ENCODE assay signal across 8 cellular contexts in the genomic region with DNA sequence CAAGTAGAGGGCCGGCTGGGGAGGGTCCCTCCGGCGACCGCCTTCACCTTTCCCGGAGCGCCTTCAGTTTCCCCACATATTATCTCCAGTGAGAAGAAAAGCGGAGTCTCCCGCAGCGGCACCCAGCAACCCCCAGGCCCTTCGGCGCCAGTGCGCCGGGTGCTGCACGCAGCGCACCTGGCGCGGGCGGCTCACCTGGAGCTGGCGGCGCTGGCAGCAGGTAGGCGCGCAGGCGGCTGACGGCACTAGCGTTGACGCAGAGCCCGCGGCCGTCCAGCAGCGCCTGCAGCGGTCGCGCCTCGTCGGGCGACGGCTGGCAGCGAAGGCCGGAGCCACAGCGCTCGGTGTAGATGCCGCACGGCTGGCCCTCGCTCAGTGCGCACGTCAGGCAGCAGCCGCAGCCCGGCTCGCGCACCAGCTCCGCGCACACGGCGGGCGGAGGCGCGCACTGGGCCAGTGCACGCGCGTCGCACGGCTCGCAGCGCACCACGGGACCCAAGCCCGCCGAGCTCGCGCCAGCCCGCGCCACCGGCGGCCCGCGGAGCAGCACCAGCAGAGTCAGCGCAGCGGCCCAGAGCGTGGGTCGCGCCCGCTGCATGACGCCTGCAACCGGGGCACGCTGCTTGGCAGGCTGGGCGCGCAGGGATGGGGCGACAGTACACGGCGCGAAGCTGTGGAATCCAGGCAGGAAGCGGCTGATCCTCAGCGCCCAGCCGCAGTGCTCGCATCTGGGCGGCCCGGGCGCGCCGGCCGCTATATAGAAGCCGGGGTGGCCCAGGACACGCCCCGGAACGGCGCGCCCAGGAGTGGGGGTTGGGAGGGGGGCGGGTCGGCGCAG. TPM values are rescaled to one million over a fixed set of nuclear protein-coding genes. Genes with fewer than 3 reads are reported as not detected.
DNase-seq lines count a peak whose midpoint lies in the region; ATAC-seq lines count a peak whose summit lies in the region.

IGFBP3 (minus strand) TSS at position 730 of the 838 bp plus-strand sequence; CDS start at position 598, 132 bp downstream.

- peak within 1 kb of the TSS; percentile 81 for H3K27ac Mint-ChIP-seq in activated naive CD4-positive, alpha-beta T cell treated with anti-CD3 and anti-CD28 coated beads, Interleukin-2, amount 10 ng/mL, durations not matched to agents 7 days and 5 days

- no peaks in the 10 kb centered on the region for H3K36me3 Mint-ChIP-seq in activated naive CD4-positive, alpha-beta T cell treated with anti-CD3 and anti-CD28 coated beads, Interleukin-2, amount 10 ng/mL, durations not matched to agents 7 days and 5 days

- ATAC-seq in GM19397 (IDR thresholded peaks at IDR 0.05; ENCODE audit: unreplicated experiment) (no peak), HG02759 (IDR thresholded peaks at IDR 0.05; ENCODE audit: unreplicated experiment) (no peak)

- peak within 1 kb of the TSS; percentile 71 for H3K4me3 Mint-ChIP-seq in activated naive CD4-positive, alpha-beta T cell treated with anti-CD3 and anti-CD28 coated beads, Interleukin-2, amount 10 ng/mL, durations not matched to agents 7 days and 5 days

- DNase-seq in DMS153 treated with DMSO at 0.1 percent for 48 hours (lab: John Stamatoyannopoulos, UW; ENCODE audit: unreplicated experiment) (peak; percentile 71), NCI-H1048 (lab: John Stamatoyannopoulos, UW) (peak; percentile 34), glomerular visceral epithelial cell (ENCODE audit: extremely low spot score) (peak; percentile 72), occipital lobe (lab: John Stamatoyannopoulos, UW) (peak; percentile 37), RKO (ENCODE audit: low spot score) (no peak)
- peak; percentile 48 for DNase-seq in activated naive CD4-positive, alpha-beta T cell treated with anti-CD3 and anti-CD28 coated beads, Interleukin-2, amount 10 ng/mL, durations not matched to agents 7 days and 5 days

- H3K27me3 Mint-ChIP-seq in activated naive CD4-positive, alpha-beta T cell treated with anti-CD3 and anti-CD28 coated beads, Interleukin-2, amount 10 ng/mL, durations not matched to agents 7 days and 5 days, result peaks cover 84% of the 10 kb centered on the region

- H3K4me1 Mint-ChIP-seq in activated naive CD4-positive, alpha-beta T cell treated with anti-CD3 and anti-CD28 coated beads, Interleukin-2, amount 10 ng/mL, durations not matched to agents 7 days and 5 days, result peaks cover 47% of the 10 kb centered on the region

- H3K9me3 Mint-ChIP-seq in activated naive CD4-positive, alpha-beta T cell treated with anti-CD3 and anti-CD28 coated beads, Interleukin-2, amount 10 ng/mL, durations not matched to agents 7 days and 5 days, result no peaks in the 10 kb centered on the region

- CTCF ChIA-PET in activated naive CD4-positive, alpha-beta T cell treated with anti-CD3 and anti-CD28 coated beads, Interleukin-2, amount 10 ng/mL, durations not matched to agents 7 days and 5 days (lab: Charles Lee), result interaction anchor here (11.2 kb wide), 1 partner anchor 1166 kb away, joined by 84 read pairs; no protein-coding TSS in a partner anchor

RNA-seq across cellular contexts. Expression of gene IGFBP3, which starts in this region (rescaled TPM):
- total RNA-seq in occipital lobe, result 4.2 TPM
